In the genomic region with DNA sequence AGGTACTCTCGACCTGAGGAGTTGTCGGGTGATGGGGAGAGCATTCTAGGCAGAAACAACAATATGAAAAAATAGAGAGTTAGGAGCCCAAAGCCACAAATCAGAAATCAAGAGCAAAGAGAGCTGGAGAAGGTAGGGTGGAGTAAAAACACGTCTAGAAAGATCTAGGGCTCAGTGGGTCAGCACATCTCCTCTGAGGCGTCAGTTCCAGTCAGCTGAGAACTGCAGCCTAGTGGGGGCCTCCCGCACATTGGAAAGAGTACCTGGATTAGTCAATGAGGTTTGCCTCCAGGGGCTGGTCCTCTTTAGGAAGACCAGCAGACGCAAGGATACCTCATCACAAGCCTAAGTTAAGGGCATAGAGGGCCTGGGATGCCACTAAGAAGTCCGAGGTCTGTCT, we compare ENCODE assay signal across 29 cellular contexts.
"Had no signal": no experiment of that assay in that cellular context is flagged by ENCODE, and none has a peak within 500 bp of the region (broad histone marks: within the 10 kb centered on the region; RNA-seq: fewer than 3 reads in every experiment).

No MANE protein-coding gene starts in this region.

- H3K36me3 Mint-ChIP-seq: immature natural killer cell; memory B cell; naive thymus-derived CD4-positive, alpha-beta T cell; natural killer cell treated with Interleukin-12 subunit alpha and Interleukin-12 subunit beta and Interleukin-15 and Interleukin-18, amount 100 ng/mL, for 72 hours; neural progenitor cell; stimulated activated memory B cell treated with anti-CD40 and anti-IgM and Interleukin-4, amounts not matched to agents 10 μg/mL and 1 μg/mL and 100 μg/mL, for 72 hours had no signal

- H3K27me3 ChIP-seq: right lobe of liver, vagina had no signal

- H2AFZ ChIP-seq: neural progenitor cell, parathyroid adenoma had no signal

- DNase-seq: hypothalamus; immature natural killer cell; kidney; left colon; left lung; midbrain; mucosa of descending colon; naive thymus-derived CD4-positive, alpha-beta T cell; occipital lobe; psoas muscle; stimulated activated CD4-positive, alpha-beta T cell treated with anti-CD3 and anti-CD28 coated beads, Interleukin-1b, Interleukin-23, amount 100 ng/mL, for 48 hours; stimulated activated CD4-positive, alpha-beta T cell treated with anti-CD3 and anti-CD28 coated beads, Interleukin-2, amount 100 ng/mL, for 48 hours; stimulated activated CD4-positive, alpha-beta T cell treated with anti-CD3 and anti-CD28 coated beads, Interleukin-4, amount 100 ng/mL, for 4 hours; stimulated activated CD8-positive, alpha-beta memory T cell treated with anti-CD3 and anti-CD28 coated beads, Interleukin-4, amount 100 ng/mL, for 48 hours; stimulated activated naive CD4-positive, alpha-beta T cell treated with Interleukin-2 at 50 U/mL for 16 hours; stimulated activated naive CD8-positive, alpha-beta T cell treated with anti-CD3 and anti-CD28 coated beads, Interleukin-15, amount 100 ng/mL, for 72 hours; substantia nigra; upper lobe of left lung had no signal

- H3K4me3 ChIP-seq: left lung, lung, mucosa of descending colon, neural progenitor cell, psoas muscle, right lobe of liver, smooth muscle cell, tibial nerve, upper lobe of left lung, vagina had no signal

- H3K27ac Mint-ChIP-seq: immature natural killer cell; memory B cell; naive thymus-derived CD4-positive, alpha-beta T cell; natural killer cell treated with Interleukin-12 subunit alpha and Interleukin-12 subunit beta and Interleukin-15 and Interleukin-18, amount 100 ng/mL, for 72 hours; neural progenitor cell; stimulated activated memory B cell treated with anti-CD40 and anti-IgM and Interleukin-4, amounts not matched to agents 10 μg/mL and 1 μg/mL and 100 μg/mL, for 72 hours; stimulated activated naive CD8-positive, alpha-beta T cell treated with anti-CD3 and anti-CD28 coated beads, Interleukin-15, amount 100 ng/mL, for 72 hours had no signal

- H3K9me3 Mint-ChIP-seq: memory B cell; natural killer cell treated with Interleukin-12 subunit alpha and Interleukin-12 subunit beta and Interleukin-15 and Interleukin-18, amount 100 ng/mL, for 72 hours; stimulated activated memory B cell treated with anti-CD40 and anti-IgM and Interleukin-4, amounts not matched to agents 10 μg/mL and 1 μg/mL and 100 μg/mL, for 72 hours; stimulated activated naive CD8-positive, alpha-beta T cell treated with anti-CD3 and anti-CD28 coated beads, Interleukin-15, amount 100 ng/mL, for 72 hours had no signal

- H3K4me1 ChIP-seq: neural progenitor cell had no signal

- H3K9me3 ChIP-seq: left lung, mucosa of descending colon, neutrophil, psoas muscle, right lobe of liver, tibial nerve, upper lobe of left lung, vagina had no signal

- H3K4me3 Mint-ChIP-seq: immature natural killer cell; memory B cell; naive thymus-derived CD4-positive, alpha-beta T cell; natural killer cell treated with Interleukin-12 subunit alpha and Interleukin-12 subunit beta and Interleukin-15 and Interleukin-18, amount 100 ng/mL, for 72 hours; neural progenitor cell; stimulated activated memory B cell treated with anti-CD40 and anti-IgM and Interleukin-4, amounts not matched to agents 10 μg/mL and 1 μg/mL and 100 μg/mL, for 72 hours; stimulated activated naive CD8-positive, alpha-beta T cell treated with anti-CD3 and anti-CD28 coated beads, Interleukin-15, amount 100 ng/mL, for 72 hours had no signal

- H3K36me3 ChIP-seq: left lung, neural progenitor cell, neutrophil, right lobe of liver, tibial nerve, upper lobe of left lung, vagina had no signal

- ATAC-seq: left colon; left lung; mucosa of descending colon; naive thymus-derived CD4-positive, alpha-beta T cell; natural killer cell treated with Interleukin-12 subunit alpha and Interleukin-12 subunit beta and Interleukin-15 and Interleukin-18, amount 100 ng/mL, for 72 hours; psoas muscle; right lobe of liver; stimulated activated memory B cell treated with anti-CD40 and anti-IgM and Interleukin-4, amounts not matched to agents 10 μg/mL and 1 μg/mL and 100 μg/mL, for 72 hours; stimulated activated naive CD8-positive, alpha-beta T cell treated with anti-CD3 and anti-CD28 coated beads, Interleukin-15, amount 100 ng/mL, for 72 hours had no signal

- H3K27ac ChIP-seq: left lung, neural progenitor cell, neutrophil, parathyroid adenoma, psoas muscle, right lobe of liver, tibial nerve, upper lobe of left lung, vagina had no signal

- H3K9ac ChIP-seq: neural progenitor cell, parathyroid adenoma had no signal

- H3K4me2 ChIP-seq: neural progenitor cell, smooth muscle cell had no signal
